In the genomic region with DNA sequence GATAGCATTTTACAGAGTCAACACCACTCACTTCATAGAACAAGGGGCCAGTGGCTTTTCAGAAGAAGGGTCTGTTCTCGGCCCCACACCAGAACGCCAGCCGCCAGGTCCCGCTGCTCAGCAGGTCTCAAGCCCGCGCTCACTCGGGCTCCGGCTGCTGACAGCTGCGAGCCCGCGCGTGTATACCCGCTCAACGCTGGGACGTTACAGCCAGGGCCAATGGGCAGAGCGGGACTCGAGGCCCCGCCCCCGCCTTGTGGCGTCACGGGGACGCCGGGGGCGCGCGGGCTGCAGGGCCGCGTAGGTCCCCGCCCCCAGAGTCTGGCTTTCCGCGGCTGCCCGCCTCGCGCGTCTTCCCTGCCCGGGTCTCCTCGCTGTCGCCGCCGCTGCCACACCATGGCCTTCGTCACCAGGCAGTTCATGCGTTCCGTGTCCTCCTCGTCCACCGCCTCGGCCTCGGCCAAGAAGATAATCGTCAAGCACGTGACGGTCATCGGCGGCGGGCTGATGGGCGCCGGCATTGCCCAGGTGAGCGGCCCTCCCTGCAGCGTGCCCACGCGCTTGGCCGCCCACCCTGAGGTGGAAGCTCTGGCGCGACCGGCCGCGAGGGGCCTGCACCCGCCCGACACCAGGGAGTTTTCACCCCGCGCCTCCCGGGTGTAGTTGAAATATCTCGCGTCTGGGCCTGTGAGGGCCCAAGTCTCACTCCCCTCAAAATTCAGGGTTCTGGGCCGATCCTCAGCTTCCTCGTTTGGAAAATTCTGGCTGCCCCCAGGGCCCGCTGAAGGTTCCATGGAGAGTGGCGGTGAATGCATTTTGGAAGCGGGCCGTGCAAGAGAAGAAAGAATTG, we compare ENCODE assay signal across 8 cellular contexts. TPM values are rescaled to one million over a fixed set of nuclear protein-coding genes. Genes with fewer than 3 reads are reported as not detected.
DNase-seq lines count a peak whose midpoint lies in the region; ATAC-seq and TF ChIP-seq lines count a peak whose summit lies in the region.

Gene HADH (plus strand): TSS at position 353 of the 850 bp plus-strand sequence. CDS start 44 bp downstream, at position 397.

- intact Hi-C loops in ascending aorta (cut with DNase I) (loop anchor here (2.0 kb wide), 2 partner anchors 57 to 269 kb away; partner anchors contain the start of gene PAPSS1), right cardiac atrium (cut with DNase I) (no loop called here), uterus (cut with DNase I; ENCODE audit: low total_unique reads) (loop anchor here (10.0 kb wide), 1 partner anchor 55 kb away; the partner anchor contains the start of gene CYP2U1)

- no peaks in the 10 kb centered on the region for H3K9me3 Mint-ChIP-seq in T-helper 2 cell treated with Interferon-gamma antibody and Interleukin-4, amounts not matched to agents 5 μg/mL and 100 μg/mL, for 36 hours

- no peaks in the 10 kb centered on the region for H3K27me3 Mint-ChIP-seq in T-helper 2 cell treated with Interferon-gamma antibody and Interleukin-4, amounts not matched to agents 5 μg/mL and 100 μg/mL, for 36 hours (ENCODE audit: low read depth)

- H3K4me3 ChIP-seq in ascending aorta (peak within 1 kb of the TSS; percentile 74 to 79), right cardiac atrium (ENCODE audit: low read length) (peak within 1 kb of the TSS; percentile 47), uterus (peak within 1 kb of the TSS; percentile 83 to 97)

- peak within 1 kb of the TSS; percentile 86 for H3K27ac Mint-ChIP-seq in T-helper 2 cell treated with Interferon-gamma antibody and Interleukin-4, amounts not matched to agents 5 μg/mL and 100 μg/mL, for 36 hours

- H3K27me3 ChIP-seq in ascending aorta (no peaks in the 10 kb centered on the region), right cardiac atrium (ENCODE audit: control insufficient read depth, insufficient read depth) (no peaks in the 10 kb centered on the region), uterus (no peaks in the 10 kb centered on the region)

- peaks cover 3% of the 10 kb centered on the region for H3K36me3 Mint-ChIP-seq in T-helper 2 cell treated with Interferon-gamma antibody and Interleukin-4, amounts not matched to agents 5 μg/mL and 100 μg/mL, for 36 hours (ENCODE audit: low read depth)

- peaks cover 27% of the 10 kb centered on the region for H3K4me1 Mint-ChIP-seq in T-helper 2 cell treated with Interferon-gamma antibody and Interleukin-4, amounts not matched to agents 5 μg/mL and 100 μg/mL, for 36 hours (ENCODE audit: low read depth)

- H3K4me1 ChIP-seq in ascending aorta (peaks cover 3 to 47% of the 10 kb centered on the region in 2 donors), right cardiac atrium (ENCODE audit: control insufficient read depth, insufficient read depth, low read length) (peaks cover 1% of the 10 kb centered on the region), uterus (peaks cover 0 to 4% of the 10 kb centered on the region in 2 donors)

- TF ChIP-seq CTCF in ascending aorta (IDR thresholded peaks at IDR 0.05) (no peak), uterus (IDR thresholded peaks at IDR 0.05) (no peak)

- H3K9me3 ChIP-seq in ascending aorta = no peaks in the 10 kb centered on the region
- H3K9me3 ChIP-seq in right cardiac atrium (ENCODE audit: control insufficient read depth, low read length) = no peaks in the 10 kb centered on the region
- no peaks in the 10 kb centered on the region for H3K9me3 ChIP-seq in uterus

- WGBS in right cardiac atrium = under 1% methylated on average over 78 of the region's 78 CpGs

- DNase-seq in NCI-H187 treated with DMSO at 0.1 percent for 48 hours (lab: John Stamatoyannopoulos, UW) (peak; percentile 37), ascending aorta (ENCODE audit: low spot score in 2 of 2) (peak; percentile 77 to 97), right cardiac atrium (peak; percentile 94 to 98 (median 97)), putamen (ENCODE audit: low spot score) (peak; percentile 97), uterus (peak; percentile 91 to 92)
- DNase-seq in T-helper 2 cell treated with Interferon-gamma antibody and Interleukin-4, amounts not matched to agents 5 μg/mL and 100 μg/mL, for 36 hours (ENCODE audit: low spot score) = peak; percentile 96

- H3K27ac ChIP-seq in ascending aorta (peak within 1 kb of the TSS; percentile 92 to 93), right cardiac atrium (ENCODE audit: low read length) (peak within 1 kb of the TSS; percentile 74), uterus (peak within 1 kb of the TSS; percentile 94 to 95)

- H3K4me3 Mint-ChIP-seq in T-helper 2 cell treated with Interferon-gamma antibody and Interleukin-4, amounts not matched to agents 5 μg/mL and 100 μg/mL, for 36 hours = peak within 1 kb of the TSS; percentile 89

- peak; percentile 80 for TF ChIP-seq POLR2A in GM18505 (IDR thresholded peaks at IDR 0.05; ENCODE audit: borderline replicate concordance, extremely low read depth, insufficient read depth, insufficient read length)
- TF ChIP-seq POLR2A in uterus (IDR thresholded peaks at IDR 0.05) = peak; percentile 91 to 94

- ATAC-seq in GM18505 (IDR thresholded peaks at IDR 0.05; ENCODE audit: unreplicated experiment) (peak; percentile 97), HG02943 (IDR thresholded peaks at IDR 0.05; ENCODE audit: low read depth, unreplicated experiment) (peak; percentile 92), right cardiac atrium (peak; percentile 100)

- H3K36me3 ChIP-seq in ascending aorta (no peaks in the 10 kb centered on the region), uterus (no peaks in the 10 kb centered on the region)

RNA-seq across cellular contexts. Expression of gene HADH, which starts in this region (rescaled TPM):
- total RNA-seq in ascending aorta = 34.3 TPM
- 100 to 1,000 TPM; 137 to 174 (median 154) TPM for total RNA-seq in right cardiac atrium
- polyA plus RNA-seq in right cardiac atrium = 160 TPM
- total RNA-seq in uterus = 10 to 100 TPM; 32.0 to 63.5 (median 50.0) TPM

Comparison
In these comparisons a context has a peak if more than half of its experiments do, and no peak if none do; other contexts are left out.
1. Peak in every context shown above with its lines: DNase-seq, ATAC-seq, H3K4me3 ChIP-seq and H3K27ac ChIP-seq.
2. DNase-seq: peak in every context shown above with its lines; median percentile 97 in right cardiac atrium; 97 in putamen; 96 in T-helper 2 cell treated with Interferon-gamma antibody and Interleukin-4, amounts not matched to agents 5 μg/mL and 100 μg/mL, for 36 hours; 92 in uterus; 87 in ascending aorta; 37 in NCI-H187 treated with DMSO at 0.1 percent for 48 hours.
3. intact Hi-C loops: an anchor here in ascending aorta (2.0 kb wide) and uterus (10.0 kb wide); none called in right cardiac atrium.